1 cellular context compared by ENCODE assay signal in genomic region chr10:78774999-78775711, GRCh38.
TF ChIP-seq lines count a peak whose summit lies in the region.

No MANE protein-coding gene starts in this region.

TF ChIP-seq in HepG2, 621 proteins besides CTCF, POLR2A, EP300 and RAD21 (continued from another document and continues in another):
- TF ChIP-seq TFDP2 (CRISPR knock-in tag; IDR thresholded peaks at IDR 0.05) (peak; percentile 53; the same call in 1 of the 2 replicates), LBX2 (CRISPR knock-in tag; IDR thresholded peaks at IDR 0.05; ENCODE audit: borderline replicate concordance) (no peak), ZNF713 (CRISPR knock-in tag; IDR thresholded peaks at IDR 0.05) (no peak), ZNF337 (CRISPR knock-in tag; IDR thresholded peaks at IDR 0.05; ENCODE audit: borderline replicate concordance, low read depth) (no peak), GABPA (IDR thresholded peaks at IDR 0.05; ENCODE audit: low read depth, low read length) (no peak), GABPA (CRISPR knock-in tag; IDR thresholded peaks at IDR 0.05; ENCODE audit: low read depth) (no peak), ZNF549 (CRISPR knock-in tag; IDR thresholded peaks at IDR 0.05) (no peak), ZNF704 (CRISPR knock-in tag; IDR thresholded peaks at IDR 0.05; ENCODE audit: borderline replicate concordance) (no peak), KDM4B (CRISPR knock-in tag; IDR thresholded peaks at IDR 0.05) (no peak), CREM (IDR thresholded peaks at IDR 0.05) (peak; percentile 16; the same call in 1 of the 2 replicates), CREM (CRISPR knock-in tag; IDR thresholded peaks at IDR 0.05) (no peak), ZSCAN25 (CRISPR knock-in tag; IDR thresholded peaks at IDR 0.05) (peak; percentile 45; the same call in 1 of the 2 replicates), MED13 (CRISPR knock-in tag; IDR thresholded peaks at IDR 0.05) (no peak), SOX13 (IDR thresholded peaks at IDR 0.05) (no peak), SOX13 (CRISPR knock-in tag; conservative IDR thresholded peaks at IDR 0.05 in 1 of 2, IDR thresholded peaks at IDR 0.05 in 1 of 2) (no peak), ARID5B (CRISPR knock-in tag; IDR thresholded peaks at IDR 0.05) (peak; percentile 73), TEF (CRISPR knock-in tag; IDR thresholded peaks at IDR 0.05) (no peak), ZNF343 (CRISPR knock-in tag; IDR thresholded peaks at IDR 0.05) (peak; percentile 87; the same call in 1 of the 2 replicates), ZNF781 (CRISPR knock-in tag; IDR thresholded peaks at IDR 0.05; ENCODE audit: borderline replicate concordance, not compliant biosample characterization) (no peak), JUNB (CRISPR knock-in tag; IDR thresholded peaks at IDR 0.05; ENCODE audit: borderline replicate concordance) (no peak), ZNF33A (CRISPR knock-in tag; IDR thresholded peaks at IDR 0.05; ENCODE audit: borderline replicate concordance) (no peak), ISL2 (CRISPR knock-in tag; IDR thresholded peaks at IDR 0.05) (no peak; the same call in 1 of the 2 replicates), ZNF543 (CRISPR knock-in tag; IDR thresholded peaks at IDR 0.05) (peak; percentile 69; the same call in 1 of the 2 replicates), NR2F2 (IDR thresholded peaks at IDR 0.05; ENCODE audit: borderline replicate concordance, low read depth) (0 out of 2 replicates have a peak, but pooled peaks have one; percentile 26), ZBED4 (CRISPR knock-in tag; IDR thresholded peaks at IDR 0.05; ENCODE audit: borderline replicate concordance) (no peak), PRPF4 (IDR thresholded peaks at IDR 0.05; ENCODE audit: low read depth, low read length, poor library complexity, severe bottlenecking) (no peak), FOXK1 (CRISPR knock-in tag; IDR thresholded peaks at IDR 0.05; ENCODE audit: borderline replicate concordance, low read depth) (no peak), ELF4 (CRISPR knock-in tag; IDR thresholded peaks at IDR 0.05; ENCODE audit: borderline replicate concordance) (no peak), PHF8 (CRISPR knock-in tag; IDR thresholded peaks at IDR 0.05) (no peak), UBTF (CRISPR knock-in tag; IDR thresholded peaks at IDR 0.05) (peak; percentile 75), PAWR (CRISPR knock-in tag; IDR thresholded peaks at IDR 0.05; ENCODE audit: borderline replicate concordance) (no peak), CBX2 (IDR thresholded peaks at IDR 0.05; ENCODE audit: low read depth, low read length) (no peak), CBX2 (CRISPR knock-in tag; IDR thresholded peaks at IDR 0.05; ENCODE audit: low read depth) (no peak), SALL1 (CRISPR knock-in tag; IDR thresholded peaks at IDR 0.05) (peak; percentile 80), PBX3 (CRISPR knock-in tag; IDR thresholded peaks at IDR 0.05; ENCODE audit: borderline replicate concordance) (no peak), ZNF562 (CRISPR knock-in tag; IDR thresholded peaks at IDR 0.05; ENCODE audit: borderline replicate concordance) (no peak), STAT5B (CRISPR knock-in tag; IDR thresholded peaks at IDR 0.05) (no peak), ZBTB26 (CRISPR knock-in tag; IDR thresholded peaks at IDR 0.05; ENCODE audit: borderline replicate concordance) (no peak), MTERF4 (CRISPR knock-in tag; IDR thresholded peaks at IDR 0.05) (0 out of 2 replicates have a peak, but pooled peaks have one; percentile 50), ZBTB49 (CRISPR knock-in tag; IDR thresholded peaks at IDR 0.05; ENCODE audit: borderline replicate concordance) (no peak), CREBL2 (CRISPR knock-in tag; IDR thresholded peaks at IDR 0.05; ENCODE audit: borderline replicate concordance) (no peak), HOXA5 (CRISPR knock-in tag; IDR thresholded peaks at IDR 0.05) (0 out of 2 replicates have a peak, but pooled peaks have one; percentile 21)
